ENCODE assay signal across 9 cellular contexts in the genomic region with DNA sequence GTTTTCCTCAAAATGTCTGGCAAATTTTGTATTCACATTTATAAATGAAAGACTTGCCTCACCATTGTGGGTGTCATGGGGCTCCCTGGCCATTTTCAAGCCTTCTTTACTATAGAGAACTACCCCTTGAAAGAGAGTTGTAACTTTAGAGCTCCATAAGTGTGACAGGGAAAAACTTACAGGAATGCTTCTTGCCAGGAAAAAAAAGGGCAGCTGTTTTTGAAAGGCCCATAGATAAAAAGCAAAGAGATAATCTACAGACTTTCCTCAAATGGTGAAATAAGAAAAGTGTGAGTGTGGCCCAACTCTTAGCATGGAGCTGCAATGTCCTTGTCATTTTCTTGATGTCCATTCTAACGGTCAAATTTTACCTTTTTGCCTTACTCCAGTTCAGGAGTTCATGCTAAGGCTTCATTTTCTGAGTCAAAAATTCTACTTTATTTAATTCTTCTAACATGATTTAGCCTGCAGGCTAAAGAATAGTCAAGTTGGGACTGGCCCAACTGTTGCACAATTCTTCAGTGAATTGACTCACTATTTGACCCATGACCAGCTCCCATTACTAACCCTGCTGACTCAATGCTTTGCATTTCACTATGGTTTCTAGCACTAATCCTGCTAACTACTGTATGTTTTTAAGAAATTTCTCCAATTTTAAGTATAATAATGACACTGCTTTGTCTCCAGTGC. TPM values are rescaled to one million over a fixed set of nuclear protein-coding genes. Genes with fewer than 3 reads are reported as not detected.
DNase-seq lines count a peak whose midpoint lies in the region; ATAC-seq, FAIRE-seq and TF ChIP-seq lines count a peak whose summit lies in the region.
"Had no signal": no experiment of that assay in that cellular context is flagged by ENCODE, and none has a peak within 500 bp of the region (broad histone marks: within the 10 kb centered on the region; RNA-seq: fewer than 3 reads in every experiment).

No MANE protein-coding gene starts in this region.

- FAIRE-seq in GM12878 (lab: Jason Lieb, UNC), result no peak

- no peaks in the 10 kb centered on the region for H3K9me3 ChIP-seq in GM12878 (replicated peaks; ENCODE audit: control insufficient read depth, insufficient read depth, low read length)

- SMC1A ChIA-PET in GM12878 (lab: Charles Lee; ENCODE audit: uncharacterized antibody, unreplicated experiment), result no interaction called here

- H3K4me1 ChIP-seq in GM12878 (ENCODE audit: control insufficient read depth, insufficient read depth, low read length), result no peaks in the 10 kb centered on the region

- no peak for TF ChIP-seq RAD21 in GM12878 (IDR thresholded peaks at IDR 0.05; ENCODE audit: insufficient read depth, low read depth, low read length)

- BruUV-seq in GM12878 (replicated peaks; lab: Mats Ljungman, UMichigan), result no TSS peak

- CTCF ChIA-PET in GM12878 (lab: Yijun Ruan, JAX), result no interaction called here

- intact Hi-C loops in GM12878 (cut with micrococcal nuclease; ENCODE audit: unreplicated experiment), result no loop called here

- TF ChIP-seq POLR2A in GM12878 (IDR thresholded peaks at IDR 0.05; ENCODE audit: low read depth, low read length), result no peak

- in situ Hi-C loops in GM12878 (cut with MboI), result no loop called here

- H3K27me3 ChIP-seq in GM12878 (replicated peaks in 1 of 2; ENCODE audit: control insufficient read depth in 2 of 2, insufficient read depth in 2 of 2, low read length in 1 of 2), result no peaks in the 10 kb centered on the region

- no peak overlapping the region for H2AFZ ChIP-seq in GM12878 (ENCODE audit: control insufficient read depth, low read depth, low read length)

- POLR2A ChIA-PET in GM12878 (lab: Charles Lee), result no interaction called here

- WGBS in GM12878 (ENCODE audit: insufficient coverage, insufficient replicate concordance, low lambda C conversion rate, missing lambda C conversion rate), result 5% methylated on average over 1 of the region's 1 CpG

- RAD21 ChIA-PET in GM12878 (lab: Charles Lee; ENCODE audit: unreplicated experiment), result no interaction called here

- H3K4me2 ChIP-seq in GM12878 (ENCODE audit: control insufficient read depth, insufficient read depth), result no peak overlapping the region

- H3K36me3 ChIP-seq in GM12878 (ENCODE audit: control insufficient read depth in 2 of 2, insufficient read depth in 2 of 2, low read length in 1 of 2), result no peaks in the 10 kb centered on the region

- H3K9ac ChIP-seq in GM12878 (ENCODE audit: control insufficient read depth, insufficient read depth, low read length), result no peak overlapping the region

- no peak overlapping the region for H3K4me3 ChIP-seq in GM12878

- TF ChIP-seq EP300 in GM12878 (IDR thresholded peaks at IDR 0.05; ENCODE audit: borderline replicate concordance in 1 of 2, control insufficient read depth in 1 of 2, low read depth in 2 of 2, low read length in 2 of 2), result no peak

- no peaks in the 10 kb centered on the region for H4K20me1 ChIP-seq in GM12878 (ENCODE audit: control insufficient read depth, insufficient read depth)

- ATAC-seq in GM12878, result peak; percentile 19; the same call in 1 of the 3 replicates
- peak; percentile 98 for ATAC-seq in left lobe of liver
- no peak for ATAC-seq in activated CD4-positive, CD25-positive, alpha-beta regulatory T cell treated with anti-CD3 and anti-CD28 coated beads, Interleukin-2, amount 50 U/mL, for 24 hours

- H3K79me2 ChIP-seq in GM12878 (ENCODE audit: control insufficient read depth, insufficient read depth, low read length), result no peaks in the 10 kb centered on the region

- peak; percentile 37 for DNase-seq in SKM-1 treated with dmso at 0.1 percent for 144 hours (lab: John Stamatoyannopoulos, UW; ENCODE audit: unreplicated experiment)
- DNase-seq in SKM-1 (lab: John Stamatoyannopoulos, UW; ENCODE audit: unreplicated experiment), result no peak
- DNase-seq in GM12878 (ENCODE audit: low read depth, low spot score), result no peak
- peak; percentile 71 for DNase-seq in left lobe of liver (ENCODE audit: low spot score)
- no peak for DNase-seq in effector CD4-positive, alpha-beta T cell
- DNase-seq in NCI-H187 treated with DMSO at 0.1 percent for 48 hours (lab: John Stamatoyannopoulos, UW), result no peak
- no peak for DNase-seq in NCI-H146 (lab: John Stamatoyannopoulos, UW)

- no peak for TF ChIP-seq CTCF in GM12878 (IDR thresholded peaks at IDR 0.05 in 2 of 3, conservative IDR thresholded peaks at IDR 0.05 in 1 of 3; ENCODE audit: control insufficient read depth in 2 of 3, extremely low read depth in 1 of 3, insufficient read depth in 1 of 3, low read depth in 3 of 3, low read length in 3 of 3)

- H3K27ac ChIP-seq in GM12878 (ENCODE audit: control insufficient read depth, insufficient read depth), result no peak overlapping the region
- H3K27ac ChIP-seq: C4-2B had no signal

TF ChIP-seq in GM12878, 131 proteins besides CTCF, POLR2A, EP300 and RAD21:
- TF ChIP-seq CBX3 (IDR thresholded peaks at IDR 0.05; ENCODE audit: borderline replicate concordance, low read depth) (no peak), LARP7 (IDR thresholded peaks at IDR 0.05) (no peak), TCF12 (IDR thresholded peaks at IDR 0.05; ENCODE audit: low read depth, low read length) (no peak), ZNF274 (IDR thresholded peaks at IDR 0.05; ENCODE audit: insufficient read depth, insufficient read length) (no peak), ZZZ3 (IDR thresholded peaks at IDR 0.05; ENCODE audit: control insufficient read depth, insufficient read length, low read depth) (no peak)
- TF ChIP-seq, protein P1, sequence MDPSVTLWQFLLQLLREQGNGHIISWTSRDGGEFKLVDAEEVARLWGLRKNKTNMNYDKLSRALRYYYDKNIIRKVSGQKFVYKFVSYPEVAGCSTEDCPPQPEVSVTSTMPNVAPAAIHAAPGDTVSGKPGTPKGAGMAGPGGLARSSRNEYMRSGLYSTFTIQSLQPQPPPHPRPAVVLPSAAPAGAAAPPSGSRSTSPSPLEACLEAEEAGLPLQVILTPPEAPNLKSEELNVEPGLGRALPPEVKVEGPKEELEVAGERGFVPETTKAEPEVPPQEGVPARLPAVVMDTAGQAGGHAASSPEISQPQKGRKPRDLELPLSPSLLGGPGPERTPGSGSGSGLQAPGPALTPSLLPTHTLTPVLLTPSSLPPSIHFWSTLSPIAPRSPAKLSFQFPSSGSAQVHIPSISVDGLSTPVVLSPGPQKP (IDR thresholded peaks at IDR 0.05; ENCODE audit: low read depth, low read length), result no peak
- TF ChIP-seq, protein P2, sequence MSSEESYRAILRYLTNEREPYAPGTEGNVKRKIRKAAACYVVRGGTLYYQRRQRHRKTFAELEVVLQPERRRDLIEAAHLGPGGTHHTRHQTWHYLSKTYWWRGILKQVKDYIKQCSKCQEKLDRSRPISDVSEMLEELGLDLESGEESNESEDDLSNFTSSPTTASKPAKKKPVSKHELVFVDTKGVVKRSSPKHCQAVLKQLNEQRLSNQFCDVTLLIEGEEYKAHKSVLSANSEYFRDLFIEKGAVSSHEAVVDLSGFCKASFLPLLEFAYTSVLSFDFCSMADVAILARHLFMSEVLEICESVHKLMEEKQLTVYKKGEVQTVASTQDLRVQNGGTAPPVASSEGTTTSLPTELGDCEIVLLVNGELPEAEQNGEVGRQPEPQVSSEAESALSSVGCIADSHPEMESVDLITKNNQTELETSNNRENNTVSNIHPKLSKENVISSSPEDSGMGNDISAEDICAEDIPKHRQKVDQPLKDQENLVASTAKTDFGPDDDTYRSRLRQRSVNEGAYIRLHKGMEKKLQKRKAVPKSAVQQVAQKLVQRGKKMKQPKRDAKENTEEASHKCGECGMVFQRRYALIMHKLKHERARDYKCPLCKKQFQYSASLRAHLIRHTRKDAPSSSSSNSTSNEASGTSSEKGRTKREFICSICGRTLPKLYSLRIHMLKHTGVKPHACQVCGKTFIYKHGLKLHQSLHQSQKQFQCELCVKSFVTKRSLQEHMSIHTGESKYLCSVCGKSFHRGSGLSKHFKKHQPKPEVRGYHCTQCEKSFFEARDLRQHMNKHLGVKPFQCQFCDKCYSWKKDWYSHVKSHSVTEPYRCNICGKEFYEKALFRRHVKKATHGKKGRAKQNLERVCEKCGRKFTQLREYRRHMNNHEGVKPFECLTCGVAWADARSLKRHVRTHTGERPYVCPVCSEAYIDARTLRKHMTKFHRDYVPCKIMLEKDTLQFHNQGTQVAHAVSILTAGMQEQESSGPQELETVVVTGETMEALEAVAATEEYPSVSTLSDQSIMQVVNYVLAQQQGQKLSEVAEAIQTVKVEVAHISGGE (CRISPR knock-in tag; IDR thresholded peaks at IDR 0.05), result no peak

RNA-seq across cellular contexts. Expression of a gene that starts 41.2 kb away (rescaled TPM):
- 114 and 121 TPM in 2 replicates for total RNA-seq in GM12878 (2013; cell fraction: nucleolus; rRNA removed)
- total RNA-seq in GM12878 (2014; rRNA removed), result 51.5 and 55.0 TPM in 2 replicates
- total RNA-seq in GM12878 (2014; rRNA removed; fragmentation: Illumina TruSeq; extraction: Trizol), result 53.3 and 55.9 TPM in 2 replicates
- 38.6 and 44.1 TPM in 2 replicates for total RNA-seq in GM12878 (2021)
- polyA plus RNA-seq in GM12878 (2011; ENCODE audit: low read depth), result 22.5 TPM
- polyA plus RNA-seq in GM12878 (2011; rRNA removed), result 42.5 and 45.1 TPM in 2 replicates
- 16.5 and 17.1 TPM in 2 replicates for polyA plus RNA-seq in GM12878 (2011; cell fraction: cytosol; rRNA removed)
- 30.0 and 35.1 TPM in 2 replicates for polyA plus RNA-seq in GM12878 (2011; cell fraction: nucleus; rRNA removed)
- 25.6 and 32.4 TPM in 2 replicates for polyA plus RNA-seq in GM12878 (2012)
- 59.6 and 71.2 TPM in 2 replicates for polyA plus RNA-seq in GM12878 (2014; fragmentation: Illumina TruSeq; extraction: Trizol)
- 10 to 100 TPM; 30.5 to 46.3 TPM for polyA plus RNA-seq in GM12878 (2014; fragmentation: Nextera tagmentation; extraction: Ambion mirVana)
- polyA plus RNA-seq in GM12878 (2014; rRNA removed), result 36.6 and 47.0 TPM in 2 replicates
- 10 to 100 TPM; 78.5 to 80.1 TPM for polyA plus RNA-seq in GM12878 (2016; fragmentation: Nextera tagmentation; extraction: Ambion mirVana)
- 30.1 and 33.0 TPM in 2 replicates for polyA minus RNA-seq in GM12878 (2011; rRNA and poly(A)+ RNA removed)
- 8.0 and 9.6 TPM in 2 replicates for polyA minus RNA-seq in GM12878 (2011; cell fraction: cytosol; rRNA and poly(A)+ RNA removed)
- 53.1 and 79.7 TPM in 2 replicates for polyA minus RNA-seq in GM12878 (2011; cell fraction: nucleus; rRNA and poly(A)+ RNA removed)
- 6.5 TPM for total RNA-seq in left lobe of liver

Comparison
In these comparisons a context has a peak if more than half of its experiments do, and no peak if none do; other contexts are left out.
1. DNase-seq: peak in SKM-1 treated with dmso at 0.1 percent for 144 hours (single experiment) and left lobe of liver (single experiment); none in SKM-1 (single experiment), GM12878 (single experiment), effector CD4-positive, alpha-beta T cell (single experiment), NCI-H187 treated with DMSO at 0.1 percent for 48 hours (single experiment) and NCI-H146 (single experiment).
2. ATAC-seq: peak in GM12878 (single experiment) and left lobe of liver (single experiment); none in activated CD4-positive, CD25-positive, alpha-beta regulatory T cell treated with anti-CD3 and anti-CD28 coated beads, Interleukin-2, amount 50 U/mL, for 24 hours (0 of 2).